Comparison of ENCODE assay signal across 8 cellular contexts in genomic region chr15:78609551-78609950, GRCh38. TPM values are rescaled to one million over a fixed set of nuclear protein-coding genes. Genes with fewer than 3 reads are reported as not detected.
"Had no signal": no experiment of that assay in that cellular context is flagged by ENCODE, and none has a peak within 500 bp of the region (broad histone marks: within the 10 kb centered on the region; RNA-seq: fewer than 3 reads in every experiment).

No MANE protein-coding gene starts in this region.

RNA-seq across cellular contexts. Expression of gene CHRNA3, which starts 11.2 kb away (rescaled TPM):
- total RNA-seq: subcutaneous adipose tissue, thoracic aorta, tibial nerve, upper lobe of right lung, ureter had no signal

RNA-seq across cellular contexts. Expression of gene CHRNB4, which starts 31.5 kb away (rescaled TPM):
- total RNA-seq: stomach, subcutaneous adipose tissue, thoracic aorta, thyroid gland, tibial nerve, upper lobe of left lung, upper lobe of right lung had no signal
